23 cellular contexts compared by ENCODE assay signal in the genomic region with DNA sequence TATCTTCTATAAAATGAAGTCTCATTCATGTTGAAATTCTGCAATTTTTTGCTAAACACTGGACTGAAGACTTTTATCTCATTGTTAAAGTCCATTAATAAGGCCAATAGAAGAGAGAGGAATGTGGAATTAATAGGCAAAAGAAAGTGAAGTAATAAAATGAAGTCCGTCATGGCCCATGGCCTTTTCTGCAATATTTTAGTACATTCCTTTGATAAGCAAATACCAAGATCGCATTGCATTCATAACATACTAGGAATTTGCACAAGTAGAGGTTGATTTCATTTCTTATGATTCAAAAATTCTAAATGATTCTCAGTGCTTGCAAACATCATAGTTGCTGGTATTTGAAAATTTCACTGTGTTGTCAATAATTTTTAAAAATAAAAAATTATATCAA.
"Had no signal": no experiment of that assay in that cellular context is flagged by ENCODE, and none has a peak within 500 bp of the region (broad histone marks: within the 10 kb centered on the region; RNA-seq: fewer than 3 reads in every experiment).

No MANE protein-coding gene starts in this region.

- DNase-seq: activated B cell treated with CpG ODN at 0.5 μM for 24 hours; activated CD4-positive, alpha-beta memory T cell treated with anti-CD3 and anti-CD28 coated beads, Interleukin-2, amount 10 ng/mL, durations not matched to agents 7 days and 5 days; activated CD4-positive, alpha-beta T cell treated with anti-CD3 and anti-CD28 coated beads for 4 hours; activated naive CD4-positive, alpha-beta T cell treated with Interleukin-2 at 50 U/mL for 16 hours; activated naive CD8-positive, alpha-beta T cell treated with anti-CD3 and anti-CD28 coated beads, Interleukin-2, amount 10 ng/mL, durations not matched to agents 7 days and 5 days; activated T-cell treated with anti-CD3 and anti-CD28 coated beads, Interleukin-2, amount 50 U/mL, for 1 hour; anterior cingulate cortex; dermis blood vessel endothelial cell; effector memory CD4-positive, alpha-beta T cell; hypothalamus; natural killer cell; stimulated activated CD8-positive, alpha-beta memory T cell treated with anti-CD3 and anti-CD28 coated beads, Interleukin-4, amount 100 ng/mL, for 48 hours; stimulated activated naive CD4-positive, alpha-beta T cell; T-helper 9 cell; tibial artery; uterus had no signal

- H3K4me1 Mint-ChIP-seq: activated B cell treated with CpG ODN at 0.5 μM for 24 hours; activated CD4-positive, alpha-beta memory T cell treated with anti-CD3 and anti-CD28 coated beads, Interleukin-2, amount 10 ng/mL, durations not matched to agents 7 days and 5 days; activated naive CD8-positive, alpha-beta T cell treated with anti-CD3 and anti-CD28 coated beads, Interleukin-2, amount 10 ng/mL, durations not matched to agents 7 days and 5 days; activated T-helper 17 cell treated with anti-CD3 and anti-CD28 coated beads, Interleukin-2, amount 50 U/mL, for 72 hours; natural killer cell had no signal

- H3K36me3 ChIP-seq: breast epithelium, esophagus muscularis mucosa, neutrophil, tibial artery, uterus had no signal

- FAIRE-seq: endothelial cell of umbilical vein, keratinocyte had no signal

- ATAC-seq: activated T-helper 17 cell treated with anti-CD3 and anti-CD28 coated beads, Interleukin-2, amount 50 U/mL, for 72 hours; natural killer cell had no signal

- H3K27ac ChIP-seq: breast epithelium, esophagus muscularis mucosa, neutrophil, tibial artery, uterus had no signal

- H3K4me3 ChIP-seq: breast epithelium, esophagus muscularis mucosa, lung, tibial artery, uterus had no signal

- H3K36me3 Mint-ChIP-seq: activated naive CD8-positive, alpha-beta T cell treated with anti-CD3 and anti-CD28 coated beads, Interleukin-2, amount 10 ng/mL, durations not matched to agents 7 days and 5 days; natural killer cell had no signal

- H3K4me1 ChIP-seq: breast epithelium, esophagus muscularis mucosa, tibial artery, uterus had no signal

- H3K27ac Mint-ChIP-seq: activated B cell treated with CpG ODN at 0.5 μM for 24 hours; activated CD4-positive, alpha-beta memory T cell treated with anti-CD3 and anti-CD28 coated beads, Interleukin-2, amount 10 ng/mL, durations not matched to agents 7 days and 5 days; activated naive CD8-positive, alpha-beta T cell treated with anti-CD3 and anti-CD28 coated beads, Interleukin-2, amount 10 ng/mL, durations not matched to agents 7 days and 5 days; activated T-helper 17 cell treated with anti-CD3 and anti-CD28 coated beads, Interleukin-2, amount 50 U/mL, for 72 hours; natural killer cell had no signal

- H3K27me3 ChIP-seq: breast epithelium, esophagus muscularis mucosa, neutrophil, tibial artery, uterus had no signal

- H3K27me3 Mint-ChIP-seq: activated B cell treated with CpG ODN at 0.5 μM for 24 hours; activated CD4-positive, alpha-beta memory T cell treated with anti-CD3 and anti-CD28 coated beads, Interleukin-2, amount 10 ng/mL, durations not matched to agents 7 days and 5 days; activated naive CD8-positive, alpha-beta T cell treated with anti-CD3 and anti-CD28 coated beads, Interleukin-2, amount 10 ng/mL, durations not matched to agents 7 days and 5 days; activated T-helper 17 cell treated with anti-CD3 and anti-CD28 coated beads, Interleukin-2, amount 50 U/mL, for 72 hours had no signal

- H3K4me3 Mint-ChIP-seq: activated B cell treated with CpG ODN at 0.5 μM for 24 hours; activated CD4-positive, alpha-beta memory T cell treated with anti-CD3 and anti-CD28 coated beads, Interleukin-2, amount 10 ng/mL, durations not matched to agents 7 days and 5 days; activated naive CD8-positive, alpha-beta T cell treated with anti-CD3 and anti-CD28 coated beads, Interleukin-2, amount 10 ng/mL, durations not matched to agents 7 days and 5 days; activated T-helper 17 cell treated with anti-CD3 and anti-CD28 coated beads, Interleukin-2, amount 50 U/mL, for 72 hours; natural killer cell had no signal

- H3K9me3 Mint-ChIP-seq: activated naive CD8-positive, alpha-beta T cell treated with anti-CD3 and anti-CD28 coated beads, Interleukin-2, amount 10 ng/mL, durations not matched to agents 7 days and 5 days had no signal

- H3K9me3 ChIP-seq: breast epithelium, esophagus muscularis mucosa, neutrophil, tibial artery, uterus had no signal
